9 cellular contexts compared by ENCODE assay signal in genomic region chr2:230865766-230866703, GRCh38. TPM values are rescaled to one million over a fixed set of nuclear protein-coding genes. Genes with fewer than 3 reads are reported as not detected.
DNase-seq lines count a peak whose midpoint lies in the region; ATAC-seq and TF ChIP-seq lines count a peak whose summit lies in the region.
"Had no signal": no experiment of that assay in that cellular context is flagged by ENCODE, and none has a peak within 500 bp of the region (broad histone marks: within the 10 kb centered on the region; RNA-seq: fewer than 3 reads in every experiment).

No MANE protein-coding gene starts in this region.

- H3K27me3 ChIP-seq in HAP-1 (ENCODE audit: low read depth) (no peaks in the 10 kb centered on the region), cardiac muscle cell (no peaks in the 10 kb centered on the region), psoas muscle (ENCODE audit: insufficient read depth in 3 of 3, low read length in 2 of 3) (peaks cover 0 to 34% (median 11%) of the 10 kb centered on the region in 3 donors)

- in situ Hi-C loops in HAP-1 (cut with MboI; ENCODE audit: low sequenced_read_pairs), result no loop called here

- DNase-seq in AG09319 (ENCODE audit: extremely low read depth, low read depth) (no peak), HAP-1 (ENCODE audit: low spot score in 2 of 2) (peak in 1 of 2 experiments; percentile 75), cardiac muscle cell (ENCODE audit: low read depth in 1 of 2, low spot score in 1 of 2) (peak; percentile 52 to 65), psoas muscle (peak in 1 of 2 donors; percentile 62), SIG-M5 (lab: John Stamatoyannopoulos, UW) (no peak), UCSD-AML1 (lab: John Stamatoyannopoulos, UW; ENCODE audit: unreplicated experiment) (no peak)
- DNase-seq in activated T-helper 9 cell treated with anti-CD3 and anti-CD28 coated beads, Interleukin-2, amount 50 U/mL, for 16 hours (ENCODE audit: low read depth), result peak; percentile 30

- peaks cover 10% of the 10 kb centered on the region for H3K36me3 ChIP-seq in HAP-1 (replicated peaks)
- no peaks in the 10 kb centered on the region for H3K36me3 ChIP-seq in cardiac muscle cell
- no peaks in the 10 kb centered on the region for H3K36me3 ChIP-seq in psoas muscle (ENCODE audit: insufficient read depth in 1 of 2, low read depth in 1 of 2)

- H3K9me3 ChIP-seq in HAP-1, result no peaks in the 10 kb centered on the region
- H3K9me3 ChIP-seq in cardiac muscle cell (ENCODE audit: low read depth), result no peaks in the 10 kb centered on the region
- H3K9me3 ChIP-seq in psoas muscle, result no peaks in the 10 kb centered on the region

- H3K4me3 ChIP-seq in HAP-1 (peak overlapping the region; percentile 76), cardiac muscle cell (peak overlapping the region; percentile 99), psoas muscle (peak overlapping the region; percentile 61)

- intact Hi-C loops in psoas muscle (cut with DNase I), result no loop called here

- WGBS in psoas muscle, 3 donors, result 32 to 43% (median 37%) methylated on average over 27 to 35 of the region's 35 CpGs

- peak; percentile 23 for TF ChIP-seq CTCF in AG09319 (IDR thresholded peaks at IDR 0.05; ENCODE audit: low read depth, low read length)
- peak; percentile 28 for TF ChIP-seq CTCF in cardiac muscle cell (IDR thresholded peaks at IDR 0.05; ENCODE audit: low read depth, low read length)
- TF ChIP-seq CTCF in psoas muscle (IDR thresholded peaks at IDR 0.05), result no peak

- ATAC-seq in psoas muscle (peak in 1 of 4 donors; percentile 5), GM18861 (IDR thresholded peaks at IDR 0.05; ENCODE audit: unreplicated experiment) (no peak)

- H3K27ac ChIP-seq in cardiac muscle cell, result peak overlapping the region; percentile 92
- H3K27ac ChIP-seq in psoas muscle, result no peak overlapping the region

- H3K4me1 ChIP-seq in HAP-1 (peaks cover 47% of the 10 kb centered on the region), cardiac muscle cell (ENCODE audit: low read depth) (peaks cover 61% of the 10 kb centered on the region), psoas muscle (peaks cover 8% of the 10 kb centered on the region)

RNA-seq across cellular contexts. Expression of gene ITM2C, which starts 1.3 kb away (rescaled TPM):
- total RNA-seq in cardiac muscle cell (389 and 411 TPM in 2 replicates), psoas muscle (10 to 100 TPM in 2 of 4 donors, 1 to 10 TPM in 2; 9.0 to 20.3 (median 10.6) TPM)
- polyA plus RNA-seq in cardiac muscle cell (484 and 536 TPM in 2 replicates), psoas muscle (10 to 100 TPM in 2 of 3 donors, 1 to 10 TPM in 1; 9.1 to 12.6 (median 11.5) TPM)

RNA-seq across cellular contexts. Expression of gene GPR55, which starts 59.0 kb away (rescaled TPM):
- not detected in 2 replicates for total RNA-seq in cardiac muscle cell
- polyA plus RNA-seq in cardiac muscle cell, result not detected in 2 replicates
- under 1 TPM in 1 of 4 donors, not detected in 3; 0.32 TPM for total RNA-seq in psoas muscle
- under 1 TPM in 2 of 3 donors, not detected in 1; 0.01 to 0.03 TPM for polyA plus RNA-seq in psoas muscle
- total RNA-seq: lung microvascular endothelial cell had no signal

Comparison
In these comparisons a context has a peak if more than half of its experiments do, and no peak if none do; other contexts are left out.
1. DNase-seq: peak in activated T-helper 9 cell treated with anti-CD3 and anti-CD28 coated beads, Interleukin-2, amount 50 U/mL, for 16 hours (single experiment) and cardiac muscle cell (2 of 2); none in AG09319 (single experiment), SIG-M5 (single experiment) and UCSD-AML1 (single experiment).
2. RNA of gene ITM2C, which starts 1.3 kb away (total RNA-seq): 389 to 411 TPM in cardiac muscle cell; 9.0 to 20.3 TPM in psoas muscle; every median in the first group is over 10 times any median in the second.
3. Peak in every context shown above with its lines, with median percentiles within 50 percentile points of each other: H3K4me3 ChIP-seq.